In the genomic region with DNA sequence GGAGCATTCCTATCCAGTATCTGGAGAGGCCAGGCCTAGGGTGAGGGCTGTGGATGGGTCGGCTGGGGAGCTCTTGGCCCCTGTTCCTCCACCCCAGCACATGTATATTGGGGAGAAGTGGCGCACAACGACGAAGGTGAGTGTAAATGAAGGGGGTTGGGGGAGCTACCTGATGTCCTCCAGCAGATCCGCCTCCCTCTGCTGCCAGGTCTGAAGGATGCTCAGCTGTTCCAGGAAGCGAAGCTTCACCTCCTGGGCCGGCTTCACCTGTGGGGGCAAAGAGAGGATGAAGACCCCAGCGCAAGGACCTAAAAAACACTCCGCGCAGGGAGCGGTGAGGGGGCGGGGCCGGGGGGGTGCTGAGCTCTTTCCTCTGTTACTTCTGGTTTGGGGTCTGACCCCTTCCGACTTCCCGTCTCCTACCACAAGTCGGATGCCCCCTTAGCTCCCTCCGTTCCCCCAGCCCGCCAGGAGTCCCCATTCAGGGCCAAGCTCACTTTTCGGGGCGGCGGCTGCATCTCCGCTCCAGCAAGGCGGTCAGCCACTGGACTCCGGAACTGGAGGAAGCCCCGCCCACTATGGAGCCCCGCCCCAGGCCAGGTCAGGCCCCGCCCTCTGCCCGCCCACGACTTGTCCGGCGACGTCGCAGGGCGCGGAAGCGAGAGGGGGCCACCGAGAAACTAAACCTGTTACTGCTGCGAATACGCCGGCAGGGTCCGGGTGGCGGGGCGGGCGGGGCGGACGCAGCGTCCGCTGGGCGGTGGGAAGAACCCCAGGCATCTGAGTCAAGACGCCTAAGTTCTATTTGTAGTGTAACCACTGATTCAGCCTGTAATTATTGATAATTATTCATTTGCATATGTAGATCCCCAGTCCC, we compare ENCODE assay signal across 1 cellular context.
A peak's percentile ranks its signal among the peaks of the same experiment; 100 is the strongest.
TF ChIP-seq lines count a peak whose summit lies in the region.

A gene (minus strand): TSS at position 568 of the 877 bp plus-strand sequence. CDS start 50 bp downstream, at position 518.

TF ChIP-seq in HepG2, 621 proteins besides CTCF, POLR2A, EP300 and RAD21 (continued from another document and continues in another):
- TF ChIP-seq, protein P1, sequence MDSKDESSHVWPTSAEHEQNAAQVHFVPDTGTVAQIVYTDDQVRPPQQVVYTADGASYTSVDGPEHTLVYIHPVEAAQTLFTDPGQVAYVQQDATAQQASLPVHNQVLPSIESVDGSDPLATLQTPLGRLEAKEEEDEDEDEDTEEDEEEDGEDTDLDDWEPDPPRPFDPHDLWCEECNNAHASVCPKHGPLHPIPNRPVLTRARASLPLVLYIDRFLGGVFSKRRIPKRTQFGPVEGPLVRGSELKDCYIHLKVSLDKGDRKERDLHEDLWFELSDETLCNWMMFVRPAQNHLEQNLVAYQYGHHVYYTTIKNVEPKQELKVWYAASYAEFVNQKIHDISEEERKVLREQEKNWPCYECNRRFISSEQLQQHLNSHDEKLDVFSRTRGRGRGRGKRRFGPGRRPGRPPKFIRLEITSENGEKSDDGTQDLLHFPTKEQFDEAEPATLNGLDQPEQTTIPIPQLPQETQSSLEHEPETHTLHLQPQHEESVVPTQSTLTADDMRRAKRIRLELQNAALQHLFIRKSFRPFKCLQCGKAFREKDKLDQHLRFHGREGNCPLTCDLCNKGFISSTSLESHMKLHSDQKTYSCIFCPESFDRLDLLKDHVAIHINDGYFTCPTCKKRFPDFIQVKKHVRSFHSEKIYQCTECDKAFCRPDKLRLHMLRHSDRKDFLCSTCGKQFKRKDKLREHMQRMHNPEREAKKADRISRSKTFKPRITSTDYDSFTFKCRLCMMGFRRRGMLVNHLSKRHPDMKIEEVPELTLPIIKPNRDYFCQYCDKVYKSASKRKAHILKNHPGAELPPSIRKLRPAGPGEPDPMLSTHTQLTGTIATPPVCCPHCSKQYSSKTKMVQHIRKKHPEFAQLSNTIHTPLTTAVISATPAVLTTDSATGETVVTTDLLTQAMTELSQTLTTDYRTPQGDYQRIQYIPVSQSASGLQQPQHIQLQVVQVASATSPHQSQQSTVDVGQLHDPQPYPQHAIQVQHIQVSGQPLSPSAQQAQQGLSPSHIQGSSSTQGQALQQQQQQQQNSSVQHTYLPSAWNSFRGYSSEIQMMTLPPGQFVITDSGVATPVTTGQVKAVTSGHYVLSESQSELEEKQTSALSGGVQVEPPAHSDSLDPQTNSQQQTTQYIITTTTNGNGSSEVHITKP (CRISPR knock-in tag; IDR thresholded peaks at IDR 0.05; ENCODE audit: low read depth) = no peak
- TF ChIP-seq, protein P2, sequence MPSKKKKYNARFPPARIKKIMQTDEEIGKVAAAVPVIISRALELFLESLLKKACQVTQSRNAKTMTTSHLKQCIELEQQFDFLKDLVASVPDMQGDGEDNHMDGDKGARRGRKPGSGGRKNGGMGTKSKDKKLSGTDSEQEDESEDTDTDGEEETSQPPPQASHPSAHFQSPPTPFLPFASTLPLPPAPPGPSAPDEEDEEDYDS (CRISPR knock-in tag; IDR thresholded peaks at IDR 0.05) = peak; percentile 42; the same call in 1 of the 2 replicates
- TF ChIP-seq ZNF33A (CRISPR knock-in tag; IDR thresholded peaks at IDR 0.05; ENCODE audit: borderline replicate concordance) = no peak
- TF ChIP-seq, protein P3, sequence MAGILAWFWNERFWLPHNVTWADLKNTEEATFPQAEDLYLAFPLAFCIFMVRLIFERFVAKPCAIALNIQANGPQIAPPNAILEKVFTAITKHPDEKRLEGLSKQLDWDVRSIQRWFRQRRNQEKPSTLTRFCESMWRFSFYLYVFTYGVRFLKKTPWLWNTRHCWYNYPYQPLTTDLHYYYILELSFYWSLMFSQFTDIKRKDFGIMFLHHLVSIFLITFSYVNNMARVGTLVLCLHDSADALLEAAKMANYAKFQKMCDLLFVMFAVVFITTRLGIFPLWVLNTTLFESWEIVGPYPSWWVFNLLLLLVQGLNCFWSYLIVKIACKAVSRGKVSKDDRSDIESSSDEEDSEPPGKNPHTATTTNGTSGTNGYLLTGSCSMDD (CRISPR knock-in tag; IDR thresholded peaks at IDR 0.05) = no peak
- TF ChIP-seq TBX2 (CRISPR knock-in tag; IDR thresholded peaks at IDR 0.05; ENCODE audit: borderline replicate concordance) = peak; percentile 54; the same call in 1 of the 2 replicates
- no peak for TF ChIP-seq ZNF350 (CRISPR knock-in tag; IDR thresholded peaks at IDR 0.05; ENCODE audit: borderline replicate concordance, low read depth)
- TF ChIP-seq ZSCAN12 (CRISPR knock-in tag; IDR thresholded peaks at IDR 0.05) = no peak
- TF ChIP-seq, protein P4, sequence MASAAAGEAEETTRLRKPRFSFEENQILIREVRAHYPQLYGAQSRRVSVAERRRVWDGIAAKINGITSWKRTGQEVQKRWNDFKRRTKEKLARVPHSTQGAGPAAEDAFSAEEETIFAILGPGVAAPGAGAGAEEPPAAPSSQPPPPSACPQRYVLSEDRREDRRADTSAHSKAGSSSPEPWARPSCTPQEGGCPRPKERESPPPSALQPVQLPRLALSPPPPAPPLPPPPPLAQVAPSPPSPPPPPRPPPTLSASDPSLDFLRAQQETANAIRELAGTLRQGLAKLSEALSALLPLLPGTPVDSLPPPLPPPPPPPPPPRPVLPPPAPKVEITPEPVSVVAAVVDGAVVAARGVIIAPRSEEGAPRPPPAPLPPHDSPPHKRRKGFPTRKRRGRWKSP (CRISPR knock-in tag; IDR thresholded peaks at IDR 0.05) = 0 out of 2 replicates have a peak, but pooled peaks have one; percentile 26
- TF ChIP-seq HOXA7 (CRISPR knock-in tag; IDR thresholded peaks at IDR 0.05) = no peak
- no peak for TF ChIP-seq PCBP1 (IDR thresholded peaks at IDR 0.05; ENCODE audit: borderline replicate concordance, low read depth, low read length)
- TF ChIP-seq, protein P5, sequence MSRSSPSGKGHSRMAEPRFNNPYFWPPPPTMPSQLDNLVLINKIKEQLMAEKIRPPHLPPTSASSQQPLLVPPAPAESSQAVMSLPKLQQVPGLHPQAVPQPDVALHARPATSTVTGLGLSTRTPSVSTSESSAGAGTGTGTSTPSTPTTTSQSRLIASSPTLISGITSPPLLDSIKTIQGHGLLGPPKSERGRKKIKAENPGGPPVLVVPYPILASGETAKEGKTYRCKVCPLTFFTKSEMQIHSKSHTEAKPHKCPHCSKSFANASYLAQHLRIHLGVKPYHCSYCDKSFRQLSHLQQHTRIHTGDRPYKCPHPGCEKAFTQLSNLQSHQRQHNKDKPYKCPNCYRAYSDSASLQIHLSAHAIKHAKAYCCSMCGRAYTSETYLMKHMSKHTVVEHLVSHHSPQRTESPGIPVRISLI (CRISPR knock-in tag; IDR thresholded peaks at IDR 0.05; ENCODE audit: borderline replicate concordance) = no peak
- TF ChIP-seq XRCC5 (optimal IDR thresholded peaks at IDR 0.05; ENCODE audit: low read length) = no peak
- no peak for TF ChIP-seq FOXA1 (IDR thresholded peaks at IDR 0.05)
- TF ChIP-seq FOXA1 (CRISPR knock-in tag; IDR thresholded peaks at IDR 0.05) = no peak
- no peak for TF ChIP-seq ZFP41 (CRISPR knock-in tag; IDR thresholded peaks at IDR 0.05; ENCODE audit: borderline replicate concordance)
- TF ChIP-seq, protein P6, sequence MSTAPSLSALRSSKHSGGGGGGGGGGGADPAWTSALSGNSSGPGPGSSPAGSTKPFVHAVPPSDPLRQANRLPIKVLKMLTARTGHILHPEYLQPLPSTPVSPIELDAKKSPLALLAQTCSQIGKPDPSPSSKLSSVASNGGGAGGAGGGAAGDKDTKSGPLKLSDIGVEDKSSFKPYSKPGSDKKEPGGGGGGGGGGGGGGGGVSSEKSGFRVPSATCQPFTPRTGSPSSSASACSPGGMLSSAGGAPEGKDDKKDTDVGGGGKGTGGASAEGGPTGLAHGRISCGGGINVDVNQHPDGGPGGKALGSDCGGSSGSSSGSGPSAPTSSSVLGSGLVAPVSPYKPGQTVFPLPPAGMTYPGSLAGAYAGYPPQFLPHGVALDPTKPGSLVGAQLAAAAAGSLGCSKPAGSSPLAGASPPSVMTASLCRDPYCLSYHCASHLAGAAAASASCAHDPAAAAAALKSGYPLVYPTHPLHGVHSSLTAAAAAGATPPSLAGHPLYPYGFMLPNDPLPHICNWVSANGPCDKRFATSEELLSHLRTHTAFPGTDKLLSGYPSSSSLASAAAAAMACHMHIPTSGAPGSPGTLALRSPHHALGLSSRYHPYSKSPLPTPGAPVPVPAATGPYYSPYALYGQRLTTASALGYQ (CRISPR knock-in tag; IDR thresholded peaks at IDR 0.05) = no peak
- no peak for TF ChIP-seq GATAD1 (CRISPR knock-in tag; IDR thresholded peaks at IDR 0.05)
- TF ChIP-seq CBX2 (IDR thresholded peaks at IDR 0.05; ENCODE audit: low read depth, low read length) = no peak
- TF ChIP-seq CBX2 (CRISPR knock-in tag; IDR thresholded peaks at IDR 0.05; ENCODE audit: low read depth) = no peak
- 0 out of 2 replicates have a peak, but pooled peaks have one; percentile 23 for TF ChIP-seq ZNF572 (CRISPR knock-in tag; IDR thresholded peaks at IDR 0.05)
- no peak for TF ChIP-seq ZBTB8A (CRISPR knock-in tag; IDR thresholded peaks at IDR 0.05; ENCODE audit: borderline replicate concordance, low read depth)
- no peak for TF ChIP-seq KDM5A (IDR thresholded peaks at IDR 0.05; ENCODE audit: borderline replicate concordance, low read length)
- TF ChIP-seq ZNF451 (CRISPR knock-in tag; IDR thresholded peaks at IDR 0.05) = no peak
- TF ChIP-seq CHD4 (IDR thresholded peaks at IDR 0.05; ENCODE audit: borderline replicate concordance, low read length) = no peak
- TF ChIP-seq NKX3-1 (CRISPR knock-in tag; IDR thresholded peaks at IDR 0.05) = no peak
- TF ChIP-seq, protein P7, sequence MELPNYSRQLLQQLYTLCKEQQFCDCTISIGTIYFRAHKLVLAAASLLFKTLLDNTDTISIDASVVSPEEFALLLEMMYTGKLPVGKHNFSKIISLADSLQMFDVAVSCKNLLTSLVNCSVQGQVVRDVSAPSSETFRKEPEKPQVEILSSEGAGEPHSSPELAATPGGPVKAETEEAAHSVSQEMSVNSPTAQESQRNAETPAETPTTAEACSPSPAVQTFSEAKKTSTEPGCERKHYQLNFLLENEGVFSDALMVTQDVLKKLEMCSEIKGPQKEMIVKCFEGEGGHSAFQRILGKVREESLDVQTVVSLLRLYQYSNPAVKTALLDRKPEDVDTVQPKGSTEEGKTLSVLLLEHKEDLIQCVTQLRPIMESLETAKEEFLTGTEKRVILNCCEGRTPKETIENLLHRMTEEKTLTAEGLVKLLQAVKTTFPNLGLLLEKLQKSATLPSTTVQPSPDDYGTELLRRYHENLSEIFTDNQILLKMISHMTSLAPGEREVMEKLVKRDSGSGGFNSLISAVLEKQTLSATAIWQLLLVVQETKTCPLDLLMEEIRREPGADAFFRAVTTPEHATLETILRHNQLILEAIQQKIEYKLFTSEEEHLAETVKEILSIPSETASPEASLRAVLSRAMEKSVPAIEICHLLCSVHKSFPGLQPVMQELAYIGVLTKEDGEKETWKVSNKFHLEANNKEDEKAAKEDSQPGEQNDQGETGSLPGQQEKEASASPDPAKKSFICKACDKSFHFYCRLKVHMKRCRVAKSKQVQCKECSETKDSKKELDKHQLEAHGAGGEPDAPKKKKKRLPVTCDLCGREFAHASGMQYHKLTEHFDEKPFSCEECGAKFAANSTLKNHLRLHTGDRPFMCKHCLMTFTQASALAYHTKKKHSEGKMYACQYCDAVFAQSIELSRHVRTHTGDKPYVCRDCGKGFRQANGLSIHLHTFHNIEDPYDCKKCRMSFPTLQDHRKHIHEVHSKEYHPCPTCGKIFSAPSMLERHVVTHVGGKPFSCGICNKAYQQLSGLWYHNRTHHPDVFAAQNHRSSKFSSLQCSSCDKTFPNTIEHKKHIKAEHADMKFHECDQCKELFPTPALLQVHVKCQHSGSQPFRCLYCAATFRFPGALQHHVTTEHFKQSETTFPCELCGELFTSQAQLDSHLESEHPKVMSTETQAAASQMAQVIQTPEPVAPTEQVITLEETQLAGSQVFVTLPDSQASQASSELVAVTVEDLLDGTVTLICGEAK (IDR thresholded peaks at IDR 0.05) = no peak
- TF ChIP-seq, protein P7 (CRISPR knock-in tag; IDR thresholded peaks at IDR 0.05) = no peak
- no peak for TF ChIP-seq CENPX (CRISPR knock-in tag; IDR thresholded peaks at IDR 0.05)
- TF ChIP-seq ZBTB7B (CRISPR knock-in tag; IDR thresholded peaks at IDR 0.05) = no peak
- TF ChIP-seq ZNF282 (IDR thresholded peaks at IDR 0.05; ENCODE audit: partially characterized antibody) = no peak
- TF ChIP-seq, protein P8, sequence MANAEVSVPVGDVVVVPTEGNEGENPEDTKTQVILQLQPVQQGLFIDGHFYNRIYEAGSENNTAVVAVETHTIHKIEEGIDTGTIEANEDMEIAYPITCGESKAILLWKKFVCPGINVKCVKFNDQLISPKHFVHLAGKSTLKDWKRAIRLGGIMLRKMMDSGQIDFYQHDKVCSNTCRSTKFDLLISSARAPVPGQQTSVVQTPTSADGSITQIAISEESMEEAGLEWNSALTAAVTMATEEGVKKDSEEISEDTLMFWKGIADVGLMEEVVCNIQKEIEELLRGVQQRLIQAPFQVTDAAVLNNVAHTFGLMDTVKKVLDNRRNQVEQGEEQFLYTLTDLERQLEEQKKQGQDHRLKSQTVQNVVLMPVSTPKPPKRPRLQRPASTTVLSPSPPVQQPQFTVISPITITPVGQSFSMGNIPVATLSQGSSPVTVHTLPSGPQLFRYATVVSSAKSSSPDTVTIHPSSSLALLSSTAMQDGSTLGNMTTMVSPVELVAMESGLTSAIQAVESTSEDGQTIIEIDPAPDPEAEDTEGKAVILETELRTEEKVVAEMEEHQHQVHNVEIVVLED (CRISPR knock-in tag; IDR thresholded peaks at IDR 0.05; ENCODE audit: borderline replicate concordance) = peak; percentile 51; the same call in 1 of the 2 replicates
